Comparison of ENCODE assay signal across 15 cellular contexts in the genomic region with DNA sequence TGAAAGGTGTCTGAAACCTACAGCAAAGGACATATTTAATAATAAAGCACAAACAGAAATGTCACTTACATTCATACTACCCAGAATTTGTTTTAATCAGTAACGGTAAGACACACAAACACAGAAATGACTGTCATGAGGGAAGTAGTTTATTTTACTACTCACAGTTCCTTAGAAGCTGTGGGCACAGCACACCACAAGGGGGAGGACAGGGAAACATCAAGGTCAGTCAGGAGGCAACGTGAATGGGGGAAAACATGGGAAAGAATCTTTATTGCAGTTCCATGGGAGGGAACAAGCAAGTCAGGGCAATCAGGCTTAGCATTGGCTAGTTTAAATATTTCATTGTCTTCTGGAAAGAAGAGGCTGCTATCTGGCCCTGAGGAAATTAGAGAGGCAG.
DNase-seq lines count a peak whose midpoint lies in the region; TF ChIP-seq lines count a peak whose summit lies in the region.
"Had no signal": no experiment of that assay in that cellular context is flagged by ENCODE, and none has a peak within 500 bp of the region (broad histone marks: within the 10 kb centered on the region; RNA-seq: fewer than 3 reads in every experiment).

No MANE protein-coding gene starts in this region.

- H3K27me3 ChIP-seq in GM06990 (replicated peaks; ENCODE audit: control insufficient read depth, insufficient read depth, low read length) (no peaks in the 10 kb centered on the region), smooth muscle cell (ENCODE audit: low read depth) (no peaks in the 10 kb centered on the region)

- 20% methylated on average over 2 of the region's 2 CpGs for WGBS in smooth muscle cell (ENCODE audit: low lambda C conversion rate)

- no peak overlapping the region for H2AFZ ChIP-seq in smooth muscle cell (ENCODE audit: low read depth)

- H3K4me1 ChIP-seq in smooth muscle cell (ENCODE audit: low read depth) = no peaks in the 10 kb centered on the region

- DNase-seq in GM06990 (ENCODE audit: extremely low read depth, insufficient read length) (no peak), Kasumi-1 (lab: John Stamatoyannopoulos, UW) (peak; percentile 16 to 21), epithelial cell of esophagus (ENCODE audit: low read depth) (no peak), smooth muscle cell (lab: John Stamatoyannopoulos, UW; ENCODE audit: unreplicated experiment) (no peak), NCI-H774 (lab: John Stamatoyannopoulos, UW) (no peak), A172 (ENCODE audit: low spot score) (no peak), NCI-H1930 (lab: John Stamatoyannopoulos, UW) (no peak)
- DNase-seq: activated CD8-positive, alpha-beta memory T cell treated with anti-CD3 and anti-CD28 coated beads for 24 hours; cortex of kidney; DMS53; foreskin fibroblast; NCI-H1436 treated with DMSO at 0.1 percent for 48 hours; stimulated activated naive CD4-positive, alpha-beta T cell; T-helper 17 cell had no signal

- H3F3A ChIP-seq in smooth muscle cell (ENCODE audit: low read depth) = no peaks in the 10 kb centered on the region

- H3K36me3 ChIP-seq in GM06990 (ENCODE audit: control insufficient read depth, insufficient read depth, low read length) (0 out of 2 replicates have a peak, but pooled peaks cover under 1% of the 10 kb centered on the region), smooth muscle cell (ENCODE audit: low read depth) (no peaks in the 10 kb centered on the region)

- H3K9ac ChIP-seq in smooth muscle cell (ENCODE audit: low read depth) = no peak overlapping the region

- H3K9me3 ChIP-seq in smooth muscle cell (replicated peaks; ENCODE audit: low read depth) = no peaks in the 10 kb centered on the region

- no peak overlapping the region for H3K27ac ChIP-seq in smooth muscle cell (ENCODE audit: low read depth)

- TF ChIP-seq CTCF in GM06990 (IDR thresholded peaks at IDR 0.05; ENCODE audit: insufficient read depth, low read length, poor library complexity, severe bottlenecking) (peak; percentile 4), epithelial cell of esophagus (IDR thresholded peaks at IDR 0.05; ENCODE audit: insufficient read depth, low read depth, low read length, missing control alignments) (peak; percentile 18), smooth muscle cell (IDR thresholded peaks at IDR 0.05; ENCODE audit: borderline replicate concordance, insufficient read depth, poor library complexity, severe bottlenecking) (peak; percentile 16)

- H3K79me2 ChIP-seq in smooth muscle cell (ENCODE audit: low read depth) = no peaks in the 10 kb centered on the region

- no peak overlapping the region for H3K4me3 ChIP-seq in GM06990 (replicated peaks; ENCODE audit: low read depth, low read length)
- H3K4me3 ChIP-seq in epithelial cell of esophagus (ENCODE audit: low read length) = no peak overlapping the region
- H3K4me3 ChIP-seq in smooth muscle cell = no peak overlapping the region
- H3K4me3 ChIP-seq: lung had no signal

- H4K20me1 ChIP-seq in smooth muscle cell (ENCODE audit: low read depth) = no peaks in the 10 kb centered on the region

- H3K4me2 ChIP-seq in smooth muscle cell = no peak overlapping the region

Comparison
In these comparisons a context has a peak if more than half of its experiments do, and no peak if none do; other contexts are left out.
1. DNase-seq: peak in Kasumi-1 (2 of 2); none in GM06990 (single experiment), epithelial cell of esophagus (single experiment), smooth muscle cell (single experiment), NCI-H774 (single experiment), A172 (single experiment) and NCI-H1930 (0 of 2).
2. Peak in every context shown above with its lines, with median percentiles within 50 percentile points of each other: CTCF ChIP-seq.